ENCODE assay signal across 1 cellular context in genomic region chr20:33006776-33007375, GRCh38.
TF ChIP-seq lines count a peak whose summit lies in the region.

No MANE protein-coding gene starts in this region.

TF ChIP-seq in H1, 55 proteins besides CTCF, POLR2A, EP300 and RAD21:
- TF ChIP-seq TEAD4 (IDR thresholded peaks at IDR 0.05; ENCODE audit: low read depth, low read length), result no peak
- TF ChIP-seq SAP30 (IDR thresholded peaks at IDR 0.05; ENCODE audit: insufficient read depth, insufficient replicate concordance, low read length), result no peak
- TF ChIP-seq POU5F1 (IDR thresholded peaks at IDR 0.05; ENCODE audit: low read depth, low read length), result no peak
- no peak for TF ChIP-seq TAF7 (optimal IDR thresholded peaks at IDR 0.05; ENCODE audit: borderline replicate concordance, low read depth, low read length)
- no peak for TF ChIP-seq PHF8 (conservative IDR thresholded peaks at IDR 0.05; ENCODE audit: low read depth, low read length)
- TF ChIP-seq CBX5 (IDR thresholded peaks at IDR 0.05; ENCODE audit: low read depth, low read length), result no peak
- no peak for TF ChIP-seq SUZ12 (IDR thresholded peaks at IDR 0.05; ENCODE audit: low read length)
- no peak for TF ChIP-seq SIN3A (conservative IDR thresholded peaks at IDR 0.05 in 1 of 2, IDR thresholded peaks at IDR 0.05 in 1 of 2; ENCODE audit: low read depth in 1 of 2, low read length in 2 of 2)
TF ChIP-seq in H1: peak in this region for 0.
